6 cellular contexts compared by ENCODE assay signal in genomic region chr11:118998388-118998717, GRCh38. TPM values are rescaled to one million over a fixed set of nuclear protein-coding genes. Genes with fewer than 3 reads are reported as not detected.
DNase-seq lines count a peak whose midpoint lies in the region; ATAC-seq and TF ChIP-seq lines count a peak whose summit lies in the region.

No MANE protein-coding gene starts in this region.

- H2AFZ ChIP-seq in neuronal stem cell (ENCODE audit: low read length), result peak overlapping the region; percentile 89

- H2BK12ac ChIP-seq in neuronal stem cell (ENCODE audit: low read length), result no peak overlapping the region

- H3K36me3 ChIP-seq in breast epithelium, result no peaks in the 10 kb centered on the region
- H3K36me3 ChIP-seq in neuronal stem cell (replicated peaks in 1 of 2; ENCODE audit: control insufficient read depth in 2 of 2, insufficient read depth in 2 of 2, low read length in 2 of 2), result peaks cover 10 to 44% of the 10 kb centered on the region in 2 donors

- peak overlapping the region; percentile 88 for H2BK120ac ChIP-seq in neuronal stem cell (ENCODE audit: low read depth, low read length)

- H3K4me1 ChIP-seq in breast epithelium (peaks cover 4 to 6% of the 10 kb centered on the region in 2 donors), neuronal stem cell (ENCODE audit: control insufficient read depth in 2 of 2, insufficient read depth in 1 of 2, low read depth in 1 of 2, low read length in 2 of 2) (peaks cover 10 to 11% of the 10 kb centered on the region in 2 donors)

- H4K91ac ChIP-seq in neuronal stem cell (ENCODE audit: low read depth, low read length, poor library complexity), result peak overlapping the region; percentile 74

- H3K79me1 ChIP-seq in neuronal stem cell (ENCODE audit: low read depth, low read length), result peaks cover 4% of the 10 kb centered on the region

- peak overlapping the region; percentile 88 for H3K4me2 ChIP-seq in neuronal stem cell (ENCODE audit: insufficient read depth, low read length, poor library complexity, severe bottlenecking)

- no CpG with 5 or more reads among the region's 19 CpGs for WGBS in neuronal stem cell (ENCODE audit: extremely low coverage in 2 of 2, insufficient read length in 2 of 2, insufficient replicate concordance in 1 of 2), 2 donors

- H2AK5ac ChIP-seq in neuronal stem cell (ENCODE audit: low read depth, low read length), result peak overlapping the region; percentile 96

- no peak for DNase-seq in Right ventricle myocardium inferior (ENCODE audit: missing footprints)
- no peak for DNase-seq in cardiac septum (ENCODE audit: low spot score)
- no peak for DNase-seq in breast epithelium (ENCODE audit: low spot score in 2 of 2)
- DNase-seq in neuronal stem cell (ENCODE audit: low spot score), result no peak
- no peak for DNase-seq in NCI-H774 (lab: John Stamatoyannopoulos, UW)
- no peak for DNase-seq in NCI-H187 (lab: John Stamatoyannopoulos, UW)

- peak overlapping the region; percentile 67 for H2BK5ac ChIP-seq in neuronal stem cell (ENCODE audit: low read length)

- peak overlapping the region; percentile 99 for H3K9ac ChIP-seq in neuronal stem cell (ENCODE audit: low read depth, low read length, poor library complexity)

- H3K27ac ChIP-seq in breast epithelium, result peak overlapping the region; percentile 81 to 90
- peak overlapping the region; percentile 61 for H3K27ac ChIP-seq in neuronal stem cell (replicated peaks; ENCODE audit: low read length)

- H3K14ac ChIP-seq in neuronal stem cell (ENCODE audit: low read length), result peak overlapping the region; percentile 100

- H3K4ac ChIP-seq in neuronal stem cell (ENCODE audit: low read length), result peak overlapping the region; percentile 93

- H3K9me3 ChIP-seq in breast epithelium, result no peaks in the 10 kb centered on the region
- H3K9me3 ChIP-seq in neuronal stem cell (replicated peaks in 1 of 2; ENCODE audit: control insufficient read depth in 2 of 2, insufficient read depth in 1 of 2, low read depth in 1 of 2, low read length in 2 of 2), result peaks cover 2 to 4% of the 10 kb centered on the region in 2 donors

- H3K27me3 ChIP-seq in breast epithelium (no peaks in the 10 kb centered on the region), neuronal stem cell (ENCODE audit: control insufficient read depth in 3 of 3, insufficient read depth in 3 of 3, low read depth in 1 of 3, low read length in 3 of 3) (no peaks in the 10 kb centered on the region)

- H4K8ac ChIP-seq in neuronal stem cell (ENCODE audit: low read depth, low read length), result no peak overlapping the region

- H3K4me3 ChIP-seq in breast epithelium, result peak overlapping the region; percentile 81 to 83 (median 81)
- H3K4me3 ChIP-seq in neuronal stem cell (ENCODE audit: low read length in 2 of 2), result peak overlapping the region; percentile 82 to 99

- H3K18ac ChIP-seq in neuronal stem cell (ENCODE audit: low read length), result peak overlapping the region; percentile 96

- TF ChIP-seq POLR2A in breast epithelium (IDR thresholded peaks at IDR 0.05), result no peak

- ATAC-seq in Right ventricle myocardium inferior, result peak; percentile 5

- peak overlapping the region; percentile 60 for H2BK15ac ChIP-seq in neuronal stem cell (ENCODE audit: low read length)

- TF ChIP-seq CTCF in breast epithelium (IDR thresholded peaks at IDR 0.05), result no peak

- no peak overlapping the region for H3K23ac ChIP-seq in neuronal stem cell (ENCODE audit: low read depth, low read length, poor library complexity)

- intact Hi-C loops in Right ventricle myocardium inferior (cut with DNase I) (no loop called here), cardiac septum (cut with DNase I) (loop anchor here (1.0 kb wide), 1 partner anchor 20 kb away; the partner anchor contains the start of genes RPS25 and TRAPPC4), breast epithelium (cut with DNase I; ENCODE audit: low total_unique reads) (loop anchor here (1.0 kb wide), 1 partner anchor 8 kb away; no protein-coding TSS in a partner anchor)

RNA-seq across cellular contexts. Expression of gene CENATAC, which starts 0.4 kb away (rescaled TPM):
- total RNA-seq in Right ventricle myocardium inferior (9.1 TPM), cardiac septum (15.0 TPM), breast epithelium (10 to 100 TPM; 42.9 to 75.4 (median 71.1) TPM)
- polyA plus RNA-seq in neuronal stem cell (2013, experiment 1 of 2), result 18.7 TPM
- polyA plus RNA-seq in neuronal stem cell (2013, experiment 2 of 2), result 20.9 TPM

RNA-seq across cellular contexts. Expression of gene RPS25, which starts 19.8 kb away (rescaled TPM):
- total RNA-seq in Right ventricle myocardium inferior (876 TPM), cardiac septum (572 TPM), breast epithelium (1,000 to 10,000 TPM; 1,984 to 3,403 (median 2,926) TPM)
- 3,221 TPM for polyA plus RNA-seq in neuronal stem cell (2013, experiment 1 of 2)
- 3,219 TPM for polyA plus RNA-seq in neuronal stem cell (2013, experiment 2 of 2)

RNA-seq across cellular contexts. Expression of gene TRAPPC4, which starts 20.2 kb away (rescaled TPM):
- total RNA-seq in Right ventricle myocardium inferior (29.6 TPM), cardiac septum (42.4 TPM), breast epithelium (10 to 100 TPM; 52.6 to 63.7 (median 60.0) TPM)
- polyA plus RNA-seq in neuronal stem cell (2013, experiment 1 of 2), result 72.1 TPM
- polyA plus RNA-seq in neuronal stem cell (2013, experiment 2 of 2), result 74.9 TPM

RNA-seq across cellular contexts. Expression of gene FOXR1, which starts 26.8 kb away (rescaled TPM):
- total RNA-seq in Right ventricle myocardium inferior (not detected), cardiac septum (not detected), breast epithelium (not detected)
- polyA plus RNA-seq in neuronal stem cell (2013, experiment 1 of 2), result not detected
- polyA plus RNA-seq in neuronal stem cell (2013, experiment 2 of 2), result 0.06 TPM

RNA-seq across cellular contexts. Expression of gene SLC37A4, which starts 32.3 kb away (rescaled TPM):
- total RNA-seq in Right ventricle myocardium inferior (7.2 TPM), cardiac septum (3.9 TPM), breast epithelium (10 to 100 TPM; 21.8 to 25.9 (median 25.3) TPM)
- polyA plus RNA-seq in neuronal stem cell (2013, experiment 1 of 2), result 44.0 TPM
- 44.3 TPM for polyA plus RNA-seq in neuronal stem cell (2013, experiment 2 of 2)
